In the genomic region with DNA sequence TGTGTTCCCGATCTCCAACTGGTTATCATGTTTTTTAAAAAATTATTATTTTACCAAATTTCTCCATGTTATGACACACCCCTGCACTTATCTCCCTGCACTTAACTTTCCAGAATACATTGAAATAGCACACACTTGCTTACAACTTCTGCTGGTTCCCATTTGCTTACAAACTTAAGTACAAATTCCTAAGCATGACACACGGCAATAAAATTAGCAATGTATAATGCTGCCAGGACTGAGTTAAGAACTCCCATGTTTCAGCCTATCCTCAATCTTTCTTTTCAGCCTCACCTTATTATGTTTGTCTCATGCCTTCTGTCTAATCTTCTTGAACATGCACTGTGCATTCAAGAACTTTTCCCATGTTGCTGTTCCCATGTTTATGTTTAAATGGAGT, we compare ENCODE assay signal across 14 cellular contexts. TPM values are rescaled to one million over a fixed set of nuclear protein-coding genes. Genes with fewer than 3 reads are reported as not detected.
DNase-seq lines count a peak whose midpoint lies in the region; TF ChIP-seq lines count a peak whose summit lies in the region.
"Had no signal": no experiment of that assay in that cellular context is flagged by ENCODE, and none has a peak within 500 bp of the region (broad histone marks: within the 10 kb centered on the region; RNA-seq: fewer than 3 reads in every experiment).

No MANE protein-coding gene starts in this region.

- H3K79me2 ChIP-seq in neural progenitor cell (ENCODE audit: low read depth) = no peaks in the 10 kb centered on the region

- no peak overlapping the region for H3K27ac ChIP-seq in neural progenitor cell
- H3K27ac ChIP-seq: HL-60 had no signal

- H3K4me3 Mint-ChIP-seq in neural progenitor cell = no peak overlapping the region
- no peak overlapping the region for H3K4me3 Mint-ChIP-seq in Caco-2 (ENCODE audit: unreplicated experiment)
- H3K4me3 Mint-ChIP-seq: activated naive CD4-positive, alpha-beta T cell treated with anti-CD3 and anti-CD28 coated beads, Interleukin-2, amount 10 ng/mL, durations not matched to agents 7 days and 5 days; dendritic cell treated with granulocyte-macrophage colony-stimulating factor and Interleukin-4, amounts not matched to agents 40 ng/mL and 50 ng/mL, for 4 days had no signal

- no peaks in the 10 kb centered on the region for H3K36me3 Mint-ChIP-seq in neural progenitor cell
- no peaks in the 10 kb centered on the region for H3K36me3 Mint-ChIP-seq in Caco-2 (ENCODE audit: insufficient read depth, unreplicated experiment)
- H3K36me3 Mint-ChIP-seq: activated naive CD4-positive, alpha-beta T cell treated with anti-CD3 and anti-CD28 coated beads, Interleukin-2, amount 10 ng/mL, durations not matched to agents 7 days and 5 days had no signal

- H3K4me1 ChIP-seq in neural progenitor cell (no peaks in the 10 kb centered on the region), Caco-2 (no peaks in the 10 kb centered on the region)

- no peak overlapping the region for H3K4me2 ChIP-seq in neural progenitor cell

- H3K9me3 ChIP-seq in neural progenitor cell (ENCODE audit: low read depth) = no peaks in the 10 kb centered on the region
- H3K9me3 ChIP-seq in Caco-2 = no peaks in the 10 kb centered on the region

- TF ChIP-seq CTCF in fibroblast of the aortic adventitia (IDR thresholded peaks at IDR 0.05; ENCODE audit: insufficient read depth, low read length) (no peak), neural progenitor cell (IDR thresholded peaks at IDR 0.05) (no peak), Caco-2 (IDR thresholded peaks at IDR 0.05; ENCODE audit: insufficient read depth in 1 of 2, low read depth in 1 of 2, low read length in 1 of 2, severe bottlenecking in 1 of 2, unreplicated experiment in 1 of 2) (no peak)

- intact Hi-C loops in Caco-2 (cut with micrococcal nuclease; ENCODE audit: unreplicated experiment) = no loop called here

- H3K27ac Mint-ChIP-seq in neural progenitor cell (no peak overlapping the region), Caco-2 (ENCODE audit: unreplicated experiment) (no peak overlapping the region)
- H3K27ac Mint-ChIP-seq: activated naive CD4-positive, alpha-beta T cell treated with anti-CD3 and anti-CD28 coated beads, Interleukin-2, amount 10 ng/mL, durations not matched to agents 7 days and 5 days; dendritic cell treated with granulocyte-macrophage colony-stimulating factor and Interleukin-4, amounts not matched to agents 40 ng/mL and 50 ng/mL, for 4 days had no signal

- no peaks in the 10 kb centered on the region for H3F3A ChIP-seq in neural progenitor cell (ENCODE audit: low read depth)

- no TSS peak for BruUV-seq in Caco-2 (replicated peaks; lab: Mats Ljungman, UMichigan)

- H3K4me1 Mint-ChIP-seq in neural progenitor cell (peaks cover 2% of the 10 kb centered on the region), Caco-2 (ENCODE audit: low read depth, unreplicated experiment) (peaks cover 6% of the 10 kb centered on the region)
- H3K4me1 Mint-ChIP-seq: activated naive CD4-positive, alpha-beta T cell treated with anti-CD3 and anti-CD28 coated beads, Interleukin-2, amount 10 ng/mL, durations not matched to agents 7 days and 5 days had no signal

- no peaks in the 10 kb centered on the region for H3K27me3 ChIP-seq in neural progenitor cell
- H3K27me3 ChIP-seq in Caco-2 (replicated peaks; ENCODE audit: control insufficient read depth, insufficient read depth, low read length) = no peaks in the 10 kb centered on the region

- H4K20me1 ChIP-seq in neural progenitor cell (ENCODE audit: low read depth) = no peaks in the 10 kb centered on the region

- DNase-seq in EH (ENCODE audit: low read depth) = peak; percentile 86
- peak; percentile 60 for DNase-seq in RPMI7951 (ENCODE audit: low read depth)
- peak; percentile 90 for DNase-seq in fibroblast of the aortic adventitia (ENCODE audit: low read depth)
- peak; percentile 91 for DNase-seq in renal cortical epithelial cell (ENCODE audit: low read depth)
- no peak for DNase-seq in NOMO-1 (lab: John Stamatoyannopoulos, UW; ENCODE audit: unreplicated experiment in 2 of 2)
- no peak for DNase-seq in C1 segment of cervical spinal cord (lab: John Stamatoyannopoulos, UW)
- no peak for DNase-seq in neural progenitor cell (ENCODE audit: low spot score)
- no peak for DNase-seq in Caco-2
- DNase-seq: activated CD4-positive, alpha-beta T cell treated with anti-CD3 and anti-CD28 coated beads, Interleukin-2, amount 50 U/mL, for 48 hours; activated naive CD4-positive, alpha-beta T cell treated with anti-CD3 and anti-CD28 coated beads, Interleukin-2, amount 10 ng/mL, durations not matched to agents 7 days and 5 days; NCI-H1105 treated with DMSO at 0.1 percent for 48 hours had no signal

- H3K4me3 ChIP-seq in fibroblast of the aortic adventitia (ENCODE audit: low read depth, low read length) = no peak overlapping the region
- H3K4me3 ChIP-seq in neural progenitor cell = no peak overlapping the region
- no peak overlapping the region for H3K4me3 ChIP-seq in Caco-2 (ENCODE audit: low read depth, low read length)
- H3K4me3 ChIP-seq: GM12878 had no signal

- H3K27me3 Mint-ChIP-seq in neural progenitor cell (ENCODE audit: insufficient read depth, low read depth) (peaks cover 2% of the 10 kb centered on the region), Caco-2 (ENCODE audit: insufficient read depth, unreplicated experiment) (no peaks in the 10 kb centered on the region)
- H3K27me3 Mint-ChIP-seq: dendritic cell treated with granulocyte-macrophage colony-stimulating factor and Interleukin-4, amounts not matched to agents 40 ng/mL and 50 ng/mL, for 4 days had no signal

- CTCF ChIA-PET in Caco-2 (lab: Charles Lee) = interaction anchor here (0.8 to 1.1 kb wide), 2 partner anchors 49 to 217 kb away, joined by 3 to 4 read pairs; no protein-coding TSS in a partner anchor

- no peak overlapping the region for H2AFZ ChIP-seq in neural progenitor cell (replicated peaks)

- H3K36me3 ChIP-seq in neural progenitor cell = no peaks in the 10 kb centered on the region
- H3K36me3 ChIP-seq in Caco-2 (ENCODE audit: control insufficient read depth, insufficient read depth, low read length) = no peaks in the 10 kb centered on the region

- POLR2A ChIA-PET in Caco-2 (lab: Charles Lee) = no interaction called here

- no peaks in the 10 kb centered on the region for H3K9me3 Mint-ChIP-seq in neural progenitor cell
- no peaks in the 10 kb centered on the region for H3K9me3 Mint-ChIP-seq in Caco-2 (ENCODE audit: unreplicated experiment)
- H3K9me3 Mint-ChIP-seq: activated naive CD4-positive, alpha-beta T cell treated with anti-CD3 and anti-CD28 coated beads, Interleukin-2, amount 10 ng/mL, durations not matched to agents 7 days and 5 days had no signal

- no peak overlapping the region for H3K9ac ChIP-seq in neural progenitor cell

RNA-seq across cellular contexts. Expression of a gene that starts 40.8 kb away (rescaled TPM):
- not detected in 2 replicates for total RNA-seq in RPMI7951 (2014; rRNA removed; shearing (Covaris generic))
- total RNA-seq in fibroblast of the aortic adventitia (ENCODE audit: low replicate concordance) = not detected in 2 replicates
- total RNA-seq in renal cortical epithelial cell = not detected in 2 replicates
- total RNA-seq in neural progenitor cell (ENCODE audit: low replicate concordance) = not detected in 2 replicates
- not detected in 2 replicates for total RNA-seq in Caco-2 (2022)
- total RNA-seq: GM12878 had no signal

RNA-seq across cellular contexts. Expression of a gene that starts 46.5 kb away (rescaled TPM):
- total RNA-seq in RPMI7951 (2014; rRNA removed; shearing (Covaris generic)) = 51.3 and 54.5 TPM in 2 replicates
- total RNA-seq in fibroblast of the aortic adventitia (ENCODE audit: low replicate concordance) (52.2 and 63.7 TPM in 2 replicates), renal cortical epithelial cell (29.7 and 56.0 TPM in 2 replicates), neural progenitor cell (ENCODE audit: low replicate concordance) (41.3 and 67.5 TPM in 2 replicates), Caco-2 (2022) (36.6 and 41.8 TPM in 2 replicates)

Comparison
In these comparisons a context has a peak if more than half of its experiments do, and no peak if none do; other contexts are left out.
1. DNase-seq: peak in EH (single experiment), RPMI7951 (single experiment), fibroblast of the aortic adventitia (single experiment) and renal cortical epithelial cell (single experiment); none in NOMO-1 (0 of 2), C1 segment of cervical spinal cord (0 of 14), neural progenitor cell (single experiment) and Caco-2 (0 of 2).